In the genomic region with DNA sequence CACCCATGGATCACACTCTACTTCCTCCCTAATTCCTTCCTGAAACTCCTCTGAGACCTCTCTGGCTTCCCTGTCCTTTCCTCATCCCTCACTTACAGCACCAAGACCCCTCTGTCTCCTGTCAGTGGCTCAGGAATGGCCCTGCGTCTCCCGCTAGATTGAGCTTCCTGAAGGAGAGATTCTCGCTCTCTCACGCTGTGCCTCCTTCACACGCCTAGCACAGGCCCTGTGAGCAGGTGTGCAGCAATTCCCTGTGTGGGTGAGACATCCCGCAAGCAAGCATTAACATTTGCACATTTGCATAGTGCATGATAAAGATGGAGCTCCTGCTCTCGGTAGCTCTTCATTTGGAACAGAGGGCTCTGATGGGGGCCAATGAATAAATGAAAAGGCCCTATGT, we compare ENCODE assay signal across 25 cellular contexts.
DNase-seq lines count a peak whose midpoint lies in the region; ATAC-seq, FAIRE-seq and TF ChIP-seq lines count a peak whose summit lies in the region.
"Had no signal": no experiment of that assay in that cellular context is flagged by ENCODE, and none has a peak within 500 bp of the region (broad histone marks: within the 10 kb centered on the region; RNA-seq: fewer than 3 reads in every experiment).

No MANE protein-coding gene starts in this region.

- H3K4me1 ChIP-seq in heart right ventricle (peaks cover 4 to 63% (median 46%) of the 10 kb centered on the region in 9 donors), heart left ventricle (peaks cover 0 to 69% (median 34%) of the 10 kb centered on the region in 12 donors), H1 (replicated peaks in 1 of 4; ENCODE audit: control insufficient read depth in 3 of 4, insufficient read depth in 4 of 4, low read length in 3 of 4) (peaks cover 0 to 4% (median 2%) of the 10 kb centered on the region in 4 experiments; a peak in 4 of 7 replicates), sigmoid colon (peaks cover 0 to 51% (median 41%) of the 10 kb centered on the region in 4 donors), vagina (peaks cover 54% of the 10 kb centered on the region), small intestine (ENCODE audit: control insufficient read depth in 2 of 2, insufficient read depth in 1 of 2, low read depth in 1 of 2, low read length in 1 of 2) (peaks cover 0 to 5% of the 10 kb centered on the region in 2 donors)
- H3K4me1 ChIP-seq: colonic mucosa had no signal

- no peak overlapping the region; the same call in 1 of the 2 replicates for H2BK15ac ChIP-seq in H1 (ENCODE audit: low read length)

- no peak for TF ChIP-seq RAD21 in H1 (IDR thresholded peaks at IDR 0.05 in 1 of 2, conservative IDR thresholded peaks at IDR 0.05 in 1 of 2; ENCODE audit: low read depth in 2 of 2, low read length in 2 of 2)

- H4K91ac ChIP-seq in H1 (replicated peaks; ENCODE audit: insufficient read length, low read length): no peak overlapping the region

- no peaks in the 10 kb centered on the region for H4K20me1 ChIP-seq in H1 (replicated peaks in 1 of 2; ENCODE audit: control insufficient read depth in 1 of 2, insufficient read depth in 2 of 2, low read length in 2 of 2)

- FAIRE-seq in H1 (lab: Jason Lieb, UNC): no peak
- no peak for FAIRE-seq in small intestine (lab: Jason Lieb, UNC)
- FAIRE-seq: GM12891 had no signal

- TF ChIP-seq CTCF in heart right ventricle (IDR thresholded peaks at IDR 0.05): no peak
- no peak for TF ChIP-seq CTCF in heart left ventricle (IDR thresholded peaks at IDR 0.05)
- TF ChIP-seq CTCF in H1 (IDR thresholded peaks at IDR 0.05; ENCODE audit: control extremely low read depth in 1 of 3, insufficient read depth in 1 of 3, low read depth in 1 of 3, low read length in 3 of 3): no peak
- no peak for TF ChIP-seq CTCF in sigmoid colon (IDR thresholded peaks at IDR 0.05)
- no peak for TF ChIP-seq CTCF in vagina (IDR thresholded peaks at IDR 0.05)

- TF ChIP-seq POLR2A in heart left ventricle (IDR thresholded peaks at IDR 0.05): no peak
- TF ChIP-seq POLR2A in H1 (IDR thresholded peaks at IDR 0.05; ENCODE audit: control extremely low read depth in 1 of 2, low read depth in 2 of 2, low read length in 2 of 2): no peak
- TF ChIP-seq POLR2A in sigmoid colon (IDR thresholded peaks at IDR 0.05): no peak
- no peak for TF ChIP-seq POLR2A in vagina (IDR thresholded peaks at IDR 0.05)

- H3K36me3 ChIP-seq in heart right ventricle (no peaks in the 10 kb centered on the region), heart left ventricle (no peaks in the 10 kb centered on the region), H1 (ENCODE audit: control insufficient read depth in 2 of 4, insufficient read depth in 4 of 4, low read length in 3 of 4) (no peaks in the 10 kb centered on the region), sigmoid colon (no peaks in the 10 kb centered on the region), vagina (no peaks in the 10 kb centered on the region), small intestine (ENCODE audit: control insufficient read depth in 2 of 2, insufficient read depth in 2 of 2, low read length in 2 of 2) (no peaks in the 10 kb centered on the region)
- H3K36me3 ChIP-seq: colonic mucosa, neutrophil had no signal

- H3K14ac ChIP-seq in H1 (ENCODE audit: insufficient read length): no peak overlapping the region

- DNase-seq in heart right ventricle (no peak), heart left ventricle (no peak), H1 (ENCODE audit: low read depth in 1 of 2, low spot score in 2 of 2) (no peak), sigmoid colon (no peak), vagina (ENCODE audit: extremely low spot score in 2 of 2) (no peak), small intestine (no peak)
- DNase-seq in activated CD8-positive, alpha-beta memory T cell treated with anti-CD3 and anti-CD28 coated beads, Interleukin-2, amount 50 U/mL, for 48 hours: no peak
- no peak for DNase-seq in natural killer cell treated with Interleukin-12 subunit alpha and Interleukin-12 subunit beta and Interleukin-15 and Interleukin-18, amount 100 ng/mL, for 72 hours (ENCODE audit: low spot score)
- DNase-seq: activated CD4-positive, alpha-beta T cell treated with anti-CD3 and anti-CD28 coated beads for 36 hours; activated gamma-delta T cell treated with Interleukin-2 at 50 U/mL for 16 hours; activated T-cell treated with anti-CD3 and anti-CD28 coated beads, Interleukin-2, amount 50 U/mL, for 4 hours; CD4-positive, alpha-beta T cell; effector memory CD4-positive, alpha-beta T cell; EL; hippocampal formation; NCI-H1436 treated with DMSO at 0.1 percent for 48 hours; NCI-H2107; NCI-H446; T-helper 2 cell had no signal

- peak overlapping the region in 6 of 10 donors; percentile 80 to 87 (median 83) for H3K27ac ChIP-seq in heart right ventricle
- peak overlapping the region in 5 of 12 donors; percentile 72 to 89 (median 83) for H3K27ac ChIP-seq in heart left ventricle
- no peak overlapping the region for H3K27ac ChIP-seq in H1 (ENCODE audit: low read depth, low read length)
- H3K27ac ChIP-seq in sigmoid colon: peak overlapping the region; percentile 20 to 77 (median 50)
- H3K27ac ChIP-seq in vagina: peak overlapping the region; percentile 72
- H3K27ac ChIP-seq in small intestine (ENCODE audit: low read depth in 1 of 2, low read length in 1 of 2): peak overlapping the region in 1 of 2 donors; percentile 5
- H3K27ac ChIP-seq: colonic mucosa, HL-60, neutrophil, psoas muscle had no signal

- intact Hi-C loops in heart right ventricle (cut with DNase I): loop anchor here in 2 of 10 donors (5.0 to 10.0 kb wide), 4 partner anchors 44 to 153 kb away; no protein-coding TSS in a partner anchor
- intact Hi-C loops in heart left ventricle (cut with DNase I): loop anchor here in 1 of 10 donors (10.0 kb wide), 1 partner anchor 153 kb away; no protein-coding TSS in a partner anchor
- intact Hi-C loops in sigmoid colon (cut with DNase I): no loop called here
- intact Hi-C loops in vagina (cut with DNase I): loop anchor here (5.0 kb wide), 1 partner anchor 156 kb away; no protein-coding TSS in a partner anchor

- H3K9me3 Mint-ChIP-seq in natural killer cell treated with Interleukin-12 subunit alpha and Interleukin-12 subunit beta and Interleukin-15 and Interleukin-18, amount 100 ng/mL, for 72 hours: no peaks in the 10 kb centered on the region
- H3K9me3 Mint-ChIP-seq: activated T-cell treated with anti-CD3 and anti-CD28 coated beads, Interleukin-2, amount 50 U/mL, for 4 hours; CD4-positive, alpha-beta T cell; stimulated activated naive CD8-positive, alpha-beta T cell treated with anti-CD3 and anti-CD28 coated beads, Interleukin-15, Interleukin-2, amounts not matched to agents 100 ng/mL and 50 ng/mL, for 24 hours had no signal

- no peak overlapping the region for H4K8ac ChIP-seq in H1 (ENCODE audit: extremely low read depth, insufficient read depth, low read length)

- H3K79me2 ChIP-seq in H1 (ENCODE audit: control insufficient read depth in 1 of 2, insufficient read depth in 2 of 2, low read length in 2 of 2): no peaks in the 10 kb centered on the region

- H3K27me3 Mint-ChIP-seq in natural killer cell treated with Interleukin-12 subunit alpha and Interleukin-12 subunit beta and Interleukin-15 and Interleukin-18, amount 100 ng/mL, for 72 hours: peaks cover 0 to 6% of the 10 kb centered on the region in 2 donors
- H3K27me3 Mint-ChIP-seq: stimulated activated naive CD8-positive, alpha-beta T cell treated with anti-CD3 and anti-CD28 coated beads, Interleukin-15, Interleukin-2, amounts not matched to agents 100 ng/mL and 50 ng/mL, for 24 hours had no signal

- H3K4me1 Mint-ChIP-seq in natural killer cell treated with Interleukin-12 subunit alpha and Interleukin-12 subunit beta and Interleukin-15 and Interleukin-18, amount 100 ng/mL, for 72 hours (ENCODE audit: low read depth in 2 of 2): no peaks in the 10 kb centered on the region
- H3K4me1 Mint-ChIP-seq: activated CD4-positive, alpha-beta T cell treated with anti-CD3 and anti-CD28 coated beads for 36 hours had no signal

- no peaks in the 10 kb centered on the region for H3K36me3 Mint-ChIP-seq in natural killer cell treated with Interleukin-12 subunit alpha and Interleukin-12 subunit beta and Interleukin-15 and Interleukin-18, amount 100 ng/mL, for 72 hours

- POLR2A ChIA-PET in H1 (lab: Charles Lee; ENCODE audit: partially characterized antibody): interaction anchor here (0.9 to 1.0 kb wide), 2 partner anchors 9 to 15 kb away, joined by 3 to 5 read pairs; no protein-coding TSS in a partner anchor

- ATAC-seq in heart right ventricle (no peak), heart left ventricle (no peak)
- no peak for ATAC-seq in natural killer cell treated with Interleukin-12 subunit alpha and Interleukin-12 subunit beta and Interleukin-15 and Interleukin-18, amount 100 ng/mL, for 72 hours
- ATAC-seq: activated CD4-positive, alpha-beta T cell treated with anti-CD3 and anti-CD28 coated beads for 36 hours; activated T-cell treated with anti-CD3 and anti-CD28 coated beads, Interleukin-2, amount 50 U/mL, for 4 hours had no signal

- H2BK12ac ChIP-seq in H1 (ENCODE audit: low read depth, low read length): 0 out of 2 replicates have a peak overlapping the region, but pooled peaks have one; percentile 77

- no peak overlapping the region for H2AK5ac ChIP-seq in H1 (ENCODE audit: low read depth, low read length)

- H3K18ac ChIP-seq in H1 (ENCODE audit: extremely low read depth, low read length): no peak overlapping the region

- no peak overlapping the region for H3K56ac ChIP-seq in H1 (replicated peaks; ENCODE audit: insufficient read length, low read depth, low read length)

- no peak overlapping the region for H3K4ac ChIP-seq in H1 (replicated peaks; ENCODE audit: insufficient read length, low read depth, low read length)

- H3K4me2 ChIP-seq in H1 (ENCODE audit: insufficient read depth in 1 of 2, low read depth in 2 of 2, low read length in 2 of 2): no peak overlapping the region

- H2AFZ ChIP-seq in H1 (ENCODE audit: low read length): 0 out of 2 replicates have a peak overlapping the region, but pooled peaks have one; percentile 14

- no peak overlapping the region for H3K4me3 ChIP-seq in heart right ventricle
- H3K4me3 ChIP-seq in heart left ventricle: no peak overlapping the region
- H3K4me3 ChIP-seq in H1 (ENCODE audit: extremely low read depth in 1 of 4, insufficient read depth in 2 of 4, low read depth in 3 of 4, low read length in 4 of 4): no peak overlapping the region
- H3K4me3 ChIP-seq in sigmoid colon: no peak overlapping the region
- H3K4me3 ChIP-seq in vagina: no peak overlapping the region
- H3K4me3 ChIP-seq in small intestine (ENCODE audit: low read depth in 1 of 2, low read length in 2 of 2): no peak overlapping the region
- H3K4me3 ChIP-seq: colonic mucosa, psoas muscle had no signal

- H4K5ac ChIP-seq in H1 (ENCODE audit: insufficient read length, low read depth, low read length): no peak overlapping the region

- no peak overlapping the region for H2BK120ac ChIP-seq in H1 (replicated peaks; ENCODE audit: low read depth, low read length)

- CTCF ChIA-PET in H1 (lab: Charles Lee; ENCODE audit: partially characterized antibody): interaction anchor here (1.1 to 2.2 kb wide), 2 partner anchors 15 to 28 kb away, joined by 3 to 6 read pairs; no protein-coding TSS in a partner anchor

- no peak overlapping the region for H3K23ac ChIP-seq in H1 (ENCODE audit: insufficient read length)

- no peak for TF ChIP-seq EP300 in H1 (IDR thresholded peaks at IDR 0.05; ENCODE audit: borderline replicate concordance in 1 of 2, low read depth in 2 of 2, low read length in 2 of 2)
- no peak for TF ChIP-seq EP300 in sigmoid colon (IDR thresholded peaks at IDR 0.05)

- no peaks in the 10 kb centered on the region for H3K79me1 ChIP-seq in H1 (ENCODE audit: low read depth, low read length)

- H3K27ac Mint-ChIP-seq in natural killer cell treated with Interleukin-12 subunit alpha and Interleukin-12 subunit beta and Interleukin-15 and Interleukin-18, amount 100 ng/mL, for 72 hours: no peak overlapping the region
- H3K27ac Mint-ChIP-seq: activated CD4-positive, alpha-beta T cell treated with anti-CD3 and anti-CD28 coated beads for 36 hours; CD4-positive, alpha-beta T cell; stimulated activated naive CD8-positive, alpha-beta T cell treated with anti-CD3 and anti-CD28 coated beads, Interleukin-15, Interleukin-2, amounts not matched to agents 100 ng/mL and 50 ng/mL, for 24 hours had no signal

- H2BK5ac ChIP-seq in H1 (ENCODE audit: low read depth, low read length): 0 out of 2 replicates have a peak overlapping the region, but pooled peaks have one; percentile 12

- WGBS in heart right ventricle, 2 donors: 96 to 97% methylated on average over 7 of the region's 7 CpGs
- WGBS in heart left ventricle, 4 donors: 90 to 98% (median 95%) methylated on average over 7 of the region's 7 CpGs
- 82% methylated on average over 7 of the region's 7 CpGs; no CpG with 5 or more reads in 1 of the 2 experiments for WGBS in H1 (ENCODE audit: extremely low coverage in 1 of 2, insufficient coverage in 1 of 2, insufficient read length in 1 of 2, insufficient replicate concordance in 2 of 2, low coverage in 1 of 2, low lambda C conversion rate in 2 of 2, missing lambda C conversion rate in 1 of 2), 2 experiments
- WGBS in sigmoid colon, 2 donors: 93 to 96% methylated on average over 7 of the region's 7 CpGs
- 90 to 92% (median 91%) methylated on average over 7 of the region's 7 CpGs for WGBS in small intestine, 3 donors

- no peak overlapping the region for H3K9ac ChIP-seq in H1 (replicated peaks in 1 of 4; ENCODE audit: extremely low read depth in 1 of 4, low read depth in 3 of 4, low read length in 3 of 4)

- H3K4me3 Mint-ChIP-seq in natural killer cell treated with Interleukin-12 subunit alpha and Interleukin-12 subunit beta and Interleukin-15 and Interleukin-18, amount 100 ng/mL, for 72 hours: no peak overlapping the region
- H3K4me3 Mint-ChIP-seq: activated CD4-positive, alpha-beta T cell treated with anti-CD3 and anti-CD28 coated beads for 36 hours; activated T-cell treated with anti-CD3 and anti-CD28 coated beads, Interleukin-2, amount 50 U/mL, for 4 hours; CD4-positive, alpha-beta T cell; stimulated activated naive CD8-positive, alpha-beta T cell treated with anti-CD3 and anti-CD28 coated beads, Interleukin-15, Interleukin-2, amounts not matched to agents 100 ng/mL and 50 ng/mL, for 24 hours had no signal

- H3K27me3 ChIP-seq in heart right ventricle (no peaks in the 10 kb centered on the region), heart left ventricle (no peaks in the 10 kb centered on the region), H1 (replicated peaks in 1 of 4; ENCODE audit: control insufficient read depth in 3 of 4, extremely low read depth in 1 of 4, insufficient read depth in 3 of 4, low read length in 3 of 4) (no peaks in the 10 kb centered on the region), sigmoid colon (no peaks in the 10 kb centered on the region), vagina (no peaks in the 10 kb centered on the region), small intestine (ENCODE audit: control insufficient read depth in 2 of 2, insufficient read depth in 2 of 2, low read length in 2 of 2) (no peaks in the 10 kb centered on the region)
- H3K27me3 ChIP-seq: colonic mucosa, neutrophil had no signal

- H3K9me3 ChIP-seq in heart right ventricle (no peaks in the 10 kb centered on the region), heart left ventricle (no peaks in the 10 kb centered on the region), H1 (ENCODE audit: insufficient read depth in 2 of 2, low read depth in 1 of 2, low read length in 1 of 2) (no peaks in the 10 kb centered on the region), sigmoid colon (no peaks in the 10 kb centered on the region), vagina (no peaks in the 10 kb centered on the region), small intestine (ENCODE audit: control insufficient read depth, low read depth) (no peaks in the 10 kb centered on the region)
- H3K9me3 ChIP-seq: colonic mucosa, neutrophil, psoas muscle had no signal

- no peaks in the 10 kb centered on the region for H3K23me2 ChIP-seq in H1 (ENCODE audit: low read depth, low read length)

- no peak overlapping the region for H2BK20ac ChIP-seq in H1 (ENCODE audit: low read length)
